Comparison of ENCODE assay signal across 9 cellular contexts in genomic region chr4:146522862-146523205, GRCh38. TPM values are rescaled to one million over a fixed set of nuclear protein-coding genes. Genes with fewer than 3 reads are reported as not detected.
A peak's percentile ranks its signal among the peaks of the same experiment; 100 is the strongest.
DNase-seq lines count a peak whose midpoint lies in the region; ATAC-seq and TF ChIP-seq lines count a peak whose summit lies in the region.
"Had no signal": no experiment of that assay in that cellular context is flagged by ENCODE, and none has a peak within 500 bp of the region (broad histone marks: within the 10 kb centered on the region; RNA-seq: fewer than 3 reads in every experiment).

No MANE protein-coding gene starts in this region.

- H3K9me3 ChIP-seq in DND-41 (ENCODE audit: insufficient read depth, low read length, severe bottlenecking), result no peaks in the 10 kb centered on the region
- H3K9me3 ChIP-seq in iPS DF 6.9 (ENCODE audit: control insufficient read depth, insufficient read depth, low read length), result no peaks in the 10 kb centered on the region

- H3K27ac Mint-ChIP-seq in activated B cell treated with CpG ODN at 0.5 μM for 24 hours, result no peak overlapping the region

- peaks cover 21% of the 10 kb centered on the region for H3K4me1 Mint-ChIP-seq in activated B cell treated with CpG ODN at 0.5 μM for 24 hours

- POLR2A ChIA-PET in activated B cell treated with CpG ODN at 0.5 μM for 24 hours (lab: Charles Lee), result no interaction called here

- peaks cover 39% of the 10 kb centered on the region for H3K79me2 ChIP-seq in DND-41 (ENCODE audit: insufficient read depth, low read length)

- H3K36me3 ChIP-seq in DND-41 (ENCODE audit: insufficient read depth, low read length) (no peaks in the 10 kb centered on the region), iPS DF 6.9 (ENCODE audit: control insufficient read depth, insufficient read depth, low read length) (no peaks in the 10 kb centered on the region)

- H3K9me3 Mint-ChIP-seq in activated B cell treated with CpG ODN at 0.5 μM for 24 hours, result no peaks in the 10 kb centered on the region
- H3K9me3 Mint-ChIP-seq: T-helper 1 cell treated with Interleukin-12 subunit alpha and Interleukin-12 subunit beta and Interleukin-4 antibody, amounts not matched to agents 30 μg/mL and 1 μg/mL, for 36 hours had no signal

- no peak overlapping the region for H3K4me3 Mint-ChIP-seq in activated B cell treated with CpG ODN at 0.5 μM for 24 hours
- H3K4me3 Mint-ChIP-seq: T-helper 1 cell treated with Interleukin-12 subunit alpha and Interleukin-12 subunit beta and Interleukin-4 antibody, amounts not matched to agents 30 μg/mL and 1 μg/mL, for 36 hours had no signal

- CTCF ChIA-PET in activated B cell treated with CpG ODN at 0.5 μM for 24 hours (lab: Charles Lee), result no interaction called here

- DNase-seq in DND-41, result no peak
- no peak for DNase-seq in activated B cell treated with CpG ODN at 0.5 μM for 24 hours
- DNase-seq in iPS DF 6.9 (ENCODE audit: low read depth, low spot score), result no peak
- DNase-seq in substantia nigra (lab: John Stamatoyannopoulos, UW), result peak in 1 of 49 donors; percentile 31
- DNase-seq in NCI-H2029 treated with DMSO at 0.1 percent for 48 hours (lab: John Stamatoyannopoulos, UW), result no peak
- DNase-seq in H4 (ENCODE audit: low spot score), result no peak

- intact Hi-C loops in activated B cell treated with CpG ODN at 0.5 μM for 24 hours (cut with micrococcal nuclease), result loop anchor here (2.0 to 10.0 kb wide), 7 partner anchors 62 to 1092 kb away; partner anchors contain the start of genes LSM6, TMEM184C and ZNF827

- H3K27me3 ChIP-seq in DND-41 (ENCODE audit: insufficient read depth, low read length, poor library complexity) (no peaks in the 10 kb centered on the region), iPS DF 6.9 (ENCODE audit: control insufficient read depth, insufficient read depth, low read length) (no peaks in the 10 kb centered on the region; the same call in 1 of the 2 replicates)

- peak overlapping the region; percentile 43 to 67; a peak in 3 of 4 replicates for H3K4me3 ChIP-seq in DND-41 (ENCODE audit: low read depth in 1 of 2, low read length in 2 of 2)
- peak overlapping the region; percentile 63 for H3K4me3 ChIP-seq in iPS DF 6.9 (ENCODE audit: low read length)

- H4K20me1 ChIP-seq in DND-41 (ENCODE audit: insufficient read depth, low read length), result no peaks in the 10 kb centered on the region

- peak overlapping the region; percentile 84 for H3K9ac ChIP-seq in DND-41 (ENCODE audit: low read depth, low read length)

- no CpG with 5 or more reads among the region's 7 CpGs for WGBS in iPS DF 6.9 (ENCODE audit: insufficient coverage, insufficient read length)

- no peaks in the 10 kb centered on the region for H3K36me3 Mint-ChIP-seq in activated B cell treated with CpG ODN at 0.5 μM for 24 hours (ENCODE audit: low read depth)

- H3K4me2 ChIP-seq in DND-41 (ENCODE audit: insufficient read depth, low read length), result peak overlapping the region; percentile 93

- peak overlapping the region; percentile 98 for H2AFZ ChIP-seq in DND-41 (ENCODE audit: low read depth, low read length)

- TF ChIP-seq CTCF in DND-41 (IDR thresholded peaks at IDR 0.05; ENCODE audit: borderline replicate concordance, extremely low read depth, low read length, poor library complexity, severe bottlenecking), result no peak
- TF ChIP-seq CTCF in activated B cell treated with CpG ODN at 0.5 μM for 24 hours (IDR thresholded peaks at IDR 0.05), result no peak

- no peaks in the 10 kb centered on the region for H3K27me3 Mint-ChIP-seq in activated B cell treated with CpG ODN at 0.5 μM for 24 hours

- peaks cover 37% of the 10 kb centered on the region for H3K4me1 ChIP-seq in DND-41 (ENCODE audit: insufficient read depth, low read length)
- peaks cover 1% of the 10 kb centered on the region; the same call in 1 of the 2 replicates for H3K4me1 ChIP-seq in iPS DF 6.9 (ENCODE audit: control insufficient read depth, insufficient read depth, low read length)

- H3K27ac ChIP-seq in DND-41 (ENCODE audit: low read length) (peak overlapping the region; percentile 79), iPS DF 6.9 (ENCODE audit: low read length) (no peak overlapping the region), substantia nigra (ENCODE audit: low read depth, low read length, poor library complexity, severe bottlenecking) (peak overlapping the region; percentile 74)

- ATAC-seq in DND-41 (ENCODE audit: insufficient read depth, low read depth) (peak; percentile 18), GM21360 (IDR thresholded peaks at IDR 0.05; ENCODE audit: unreplicated experiment) (peak; percentile 13), HG03521 (IDR thresholded peaks at IDR 0.05; ENCODE audit: unreplicated experiment) (peak; percentile 9), activated B cell treated with CpG ODN at 0.5 μM for 24 hours (ENCODE audit: low read depth) (peak; percentile 9)

RNA-seq across cellular contexts. Expression of gene SLC10A7, which starts 1.1 kb away (rescaled TPM):
- 14.5 and 16.3 TPM in 2 replicates for total RNA-seq in activated B cell treated with CpG ODN at 0.5 μM for 24 hours
- total RNA-seq in H4 (2014; rRNA removed; shearing (Covaris generic)), result 6.0 and 11.7 TPM in 2 replicates
